ENCODE assay signal across 1 cellular context in the genomic region with DNA sequence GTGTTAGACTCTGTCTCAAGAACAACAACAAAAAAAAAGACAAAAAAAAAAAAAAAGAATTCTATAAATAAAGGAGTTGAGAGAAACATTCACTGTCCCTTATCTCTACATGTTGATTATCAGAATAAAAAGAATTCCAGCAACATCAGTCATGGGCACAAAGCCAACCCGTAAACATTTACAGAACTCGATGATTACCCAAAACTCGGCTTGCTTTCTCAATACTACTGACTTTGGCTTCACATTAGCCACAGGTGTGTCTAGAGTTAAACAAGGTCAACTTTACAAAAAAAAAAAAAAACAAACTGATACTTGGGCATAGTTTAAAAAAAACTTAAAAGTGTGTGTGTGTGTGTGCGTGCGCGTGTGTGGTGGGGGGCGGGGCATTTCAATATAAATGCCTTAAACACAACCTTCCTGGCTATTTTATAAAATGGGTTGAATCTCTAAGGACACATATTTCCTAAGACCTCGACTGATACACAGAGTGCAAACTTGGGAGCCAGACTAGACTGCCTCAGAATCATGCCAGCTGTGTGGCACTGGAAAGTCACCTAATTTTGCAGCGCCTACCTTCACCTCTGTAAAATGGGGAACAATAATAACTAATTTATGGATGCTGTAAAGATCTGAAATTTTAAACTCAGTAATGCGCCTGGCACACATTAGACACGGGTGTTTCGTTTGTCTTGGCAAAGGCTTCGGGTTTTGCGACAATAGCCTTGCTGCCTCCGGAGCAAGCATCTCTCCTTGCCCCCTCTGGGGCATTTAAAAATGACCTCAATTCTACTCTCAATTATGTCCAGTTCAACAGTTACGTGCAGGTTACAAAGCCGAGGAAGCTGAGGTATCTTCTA.
TF ChIP-seq lines count a peak whose summit lies in the region.

No MANE protein-coding gene starts in this region.

TF ChIP-seq in HepG2, 621 proteins besides CTCF, POLR2A, EP300 and RAD21 (continues in another document):
- TF ChIP-seq ZNF7 (CRISPR knock-in tag; IDR thresholded peaks at IDR 0.05) (no peak), NCOA2 (CRISPR knock-in tag; IDR thresholded peaks at IDR 0.05) (peak; percentile 50; the same call in 1 of the 2 replicates), RBM22 (optimal IDR thresholded peaks at IDR 0.05; ENCODE audit: low read length) (no peak), RORA (CRISPR knock-in tag; IDR thresholded peaks at IDR 0.05) (no peak), NFIC (IDR thresholded peaks at IDR 0.05; ENCODE audit: low read length) (peak; percentile 56), NCOR1 (IDR thresholded peaks at IDR 0.05; ENCODE audit: borderline replicate concordance, low read length) (peak; percentile 52; the same call in 1 of the 2 replicates), FOXP1 (IDR thresholded peaks at IDR 0.05) (0 out of 2 replicates have a peak, but pooled peaks have one; percentile 42), FOXP1 (CRISPR knock-in tag; IDR thresholded peaks at IDR 0.05) (peak; percentile 61; the same call in 1 of the 2 replicates), ARHGAP35 (CRISPR knock-in tag; IDR thresholded peaks at IDR 0.05; ENCODE audit: borderline replicate concordance) (no peak), ZNF816 (CRISPR knock-in tag; IDR thresholded peaks at IDR 0.05; ENCODE audit: borderline replicate concordance) (0 out of 2 replicates have a peak, but pooled peaks have one; percentile 16), ZNF101 (CRISPR knock-in tag; IDR thresholded peaks at IDR 0.05; ENCODE audit: borderline replicate concordance, low read depth) (no peak), HCFC1 (IDR thresholded peaks at IDR 0.05; ENCODE audit: low read depth, low read length) (no peak), ZSCAN30 (CRISPR knock-in tag; IDR thresholded peaks at IDR 0.05) (no peak), KLF16 (CRISPR knock-in tag; IDR thresholded peaks at IDR 0.05) (peak in 1 of 2 experiments; percentile 30; a peak in 1 of 4 replicates), HOXA7 (CRISPR knock-in tag; IDR thresholded peaks at IDR 0.05) (no peak), SRSF4 (IDR thresholded peaks at IDR 0.05; ENCODE audit: low read depth, low read length, poor library complexity, severe bottlenecking) (no peak), ZNF781 (CRISPR knock-in tag; IDR thresholded peaks at IDR 0.05; ENCODE audit: borderline replicate concordance, not compliant biosample characterization) (peak; percentile 75), CREB1 (IDR thresholded peaks at IDR 0.05) (no peak), CREB1 (CRISPR knock-in tag; IDR thresholded peaks at IDR 0.05) (peak; percentile 7; the same call in 1 of the 2 replicates), HNRNPH1 (optimal IDR thresholded peaks at IDR 0.05; ENCODE audit: low read depth, low read length) (no peak), RXRB (CRISPR knock-in tag; IDR thresholded peaks at IDR 0.05; ENCODE audit: borderline replicate concordance) (peak; percentile 31; the same call in 1 of the 2 replicates), ZNF652 (CRISPR knock-in tag; IDR thresholded peaks at IDR 0.05; ENCODE audit: borderline replicate concordance, low read depth) (peak; percentile 86), SIN3A (IDR thresholded peaks at IDR 0.05; ENCODE audit: borderline replicate concordance, low read depth, low read length) (0 out of 2 replicates have a peak, but pooled peaks have one; percentile 26), HNF4G (IDR thresholded peaks at IDR 0.05; ENCODE audit: borderline replicate concordance, low read depth, low read length) (0 out of 2 replicates have a peak, but pooled peaks have one; percentile 6), HNF4G (CRISPR knock-in tag; IDR thresholded peaks at IDR 0.05; ENCODE audit: borderline replicate concordance, low read depth) (no peak), ATF4 (CRISPR knock-in tag; IDR thresholded peaks at IDR 0.05) (0 out of 4 replicates have a peak, but pooled peaks of 1 of the 2 experiments have one; percentile 17), HNF1A (IDR thresholded peaks at IDR 0.05; ENCODE audit: low read depth) (peak; percentile 11; the same call in 1 of the 2 replicates), HNF1A (CRISPR knock-in tag; IDR thresholded peaks at IDR 0.05; ENCODE audit: borderline replicate concordance) (no peak), KAT8 (CRISPR knock-in tag; IDR thresholded peaks at IDR 0.05) (peak; percentile 6; the same call in 1 of the 2 replicates), REST (IDR thresholded peaks at IDR 0.05; ENCODE audit: borderline replicate concordance in 1 of 2, low read depth in 1 of 2, low read length in 2 of 2) (no peak), TERF1 (CRISPR knock-in tag; IDR thresholded peaks at IDR 0.05) (no peak), SNAPC2 (CRISPR knock-in tag; IDR thresholded peaks at IDR 0.05) (no peak), SAP130 (CRISPR knock-in tag; IDR thresholded peaks at IDR 0.05; ENCODE audit: low read depth) (peak; percentile 57), ZNF629 (CRISPR knock-in tag; conservative IDR thresholded peaks at IDR 0.05) (peak; percentile 54), NR2F6 (IDR thresholded peaks at IDR 0.05) (peak; percentile 46; the same call in 1 of the 2 replicates), NR2F6 (CRISPR knock-in tag; IDR thresholded peaks at IDR 0.05) (peak; percentile 39; the same call in 1 of the 2 replicates), ZNF615 (CRISPR knock-in tag; IDR thresholded peaks at IDR 0.05; ENCODE audit: borderline replicate concordance) (no peak), DRAP1 (CRISPR knock-in tag; IDR thresholded peaks at IDR 0.05) (peak; percentile 16; the same call in 1 of the 2 replicates), AHDC1 (CRISPR knock-in tag; IDR thresholded peaks at IDR 0.05; ENCODE audit: borderline replicate concordance) (peak; percentile 40; the same call in 1 of the 2 replicates)
- TF ChIP-seq, protein P1, sequence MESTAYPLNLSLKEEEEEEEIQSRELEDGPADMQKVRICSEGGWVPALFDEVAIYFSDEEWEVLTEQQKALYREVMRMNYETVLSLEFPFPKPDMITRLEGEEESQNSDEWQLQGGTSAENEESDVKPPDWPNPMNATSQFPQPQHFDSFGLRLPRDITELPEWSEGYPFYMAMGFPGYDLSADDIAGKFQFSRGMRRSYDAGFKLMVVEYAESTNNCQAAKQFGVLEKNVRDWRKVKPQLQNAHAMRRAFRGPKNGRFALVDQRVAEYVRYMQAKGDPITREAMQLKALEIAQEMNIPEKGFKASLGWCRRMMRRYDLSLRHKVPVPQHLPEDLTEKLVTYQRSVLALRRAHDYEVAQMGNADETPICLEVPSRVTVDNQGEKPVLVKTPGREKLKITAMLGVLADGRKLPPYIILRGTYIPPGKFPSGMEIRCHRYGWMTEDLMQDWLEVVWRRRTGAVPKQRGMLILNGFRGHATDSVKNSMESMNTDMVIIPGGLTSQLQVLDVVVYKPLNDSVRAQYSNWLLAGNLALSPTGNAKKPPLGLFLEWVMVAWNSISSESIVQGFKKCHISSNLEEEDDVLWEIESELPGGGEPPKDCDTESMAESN (CRISPR knock-in tag; conservative IDR thresholded peaks at IDR 0.05) = 0 out of 2 replicates have a peak, but pooled peaks have one; percentile 5
